ENCODE assay signal across 14 cellular contexts in genomic region chr1:91548382-91549040, GRCh38. TPM values are rescaled to one million over a fixed set of nuclear protein-coding genes. Genes with fewer than 3 reads are reported as not detected.
DNase-seq lines count a peak whose midpoint lies in the region; ATAC-seq, FAIRE-seq and TF ChIP-seq lines count a peak whose summit lies in the region.
"Had no signal": no experiment of that assay in that cellular context is flagged by ENCODE, and none has a peak within 500 bp of the region (broad histone marks: within the 10 kb centered on the region; RNA-seq: fewer than 3 reads in every experiment).

No MANE protein-coding gene starts in this region.

- no peaks in the 10 kb centered on the region for H3K27me3 Mint-ChIP-seq in CD4-positive, alpha-beta T cell

- H3K4me1 ChIP-seq in lower lobe of right lung, result peaks cover 12% of the 10 kb centered on the region

- no peaks in the 10 kb centered on the region for H3K9me3 ChIP-seq in CD4-positive, alpha-beta T cell (ENCODE audit: control insufficient read depth, low read length)
- no peaks in the 10 kb centered on the region for H3K9me3 ChIP-seq in lower lobe of right lung
- H3K9me3 ChIP-seq: MG63 had no signal

- POLR2A ChIA-PET in CD4-positive, alpha-beta T cell (lab: Charles Lee), result interaction anchor here (0.9 to 2.0 kb wide), 4 partner anchors 13 to 34 kb away, joined by 4 to 6 read pairs (median 5); no protein-coding TSS in a partner anchor

- H3K4me3 Mint-ChIP-seq in CD4-positive, alpha-beta T cell, result peak overlapping the region; percentile 76

- TF ChIP-seq POLR2A in GM12892 (IDR thresholded peaks at IDR 0.05; ENCODE audit: low read depth, low read length), result no peak

- CTCF ChIA-PET in CD4-positive, alpha-beta T cell (lab: Charles Lee), result interaction anchor here (0.7 to 1.0 kb wide), 2 partner anchors 47 to 1112 kb away, joined by 3 read pairs; no protein-coding TSS in a partner anchor

- DNase-seq in CD4-positive, alpha-beta T cell, result peak in 2 of 10 experiments; percentile 19 to 21
- peak; percentile 16 for DNase-seq in GM12865 (ENCODE audit: low read depth)
- DNase-seq in lower lobe of right lung, result no peak
- no peak for DNase-seq in AML-193 (lab: John Stamatoyannopoulos, UW)
- DNase-seq in GM12892 (ENCODE audit: insufficient read length), result no peak
- no peak for DNase-seq in cortex of kidney (lab: John Stamatoyannopoulos, UW)
- DNase-seq: brain microvascular endothelial cell, C1 segment of cervical spinal cord, hippocampal formation, MG63, SHP77 treated with DMSO at 0.1 percent for 48 hours had no signal

- H3K4me3 ChIP-seq in GM12865 (ENCODE audit: low read depth, low read length) (no peak overlapping the region), lower lobe of right lung (no peak overlapping the region)
- H3K4me3 ChIP-seq: MG63 had no signal

- H3K9me3 Mint-ChIP-seq in CD4-positive, alpha-beta T cell, result no peaks in the 10 kb centered on the region

- no peaks in the 10 kb centered on the region for H3K36me3 Mint-ChIP-seq in CD4-positive, alpha-beta T cell (ENCODE audit: low read depth)

- peak; percentile 50 for ATAC-seq in CD4-positive, alpha-beta T cell (ENCODE audit: poor library complexity)
- peak in 1 of 2 donors; percentile 32 for ATAC-seq in lower lobe of right lung

- no peak for FAIRE-seq in GM12892 (lab: Jason Lieb, UNC)
- FAIRE-seq: GM12891 had no signal

- intact Hi-C loops in CD4-positive, alpha-beta T cell (cut with DNase I, micrococcal nuclease), result loop anchor here (2.0 to 5.0 kb wide), 2 partner anchors 34 to 42 kb away; no protein-coding TSS in a partner anchor
- intact Hi-C loops in lower lobe of right lung (cut with DNase I), result no loop called here

- no peak for TF ChIP-seq CTCF in CD4-positive, alpha-beta T cell (IDR thresholded peaks at IDR 0.05)
- TF ChIP-seq CTCF in GM12865 (IDR thresholded peaks at IDR 0.05; ENCODE audit: insufficient read depth, low read depth, low read length, missing control alignments) (no peak), VCaP (conservative IDR thresholded peaks at IDR 0.05) (no peak), lower lobe of right lung (IDR thresholded peaks at IDR 0.05) (no peak)

- H3K27me3 ChIP-seq in CD4-positive, alpha-beta T cell (ENCODE audit: control insufficient read depth, insufficient read depth, low read length), result no peaks in the 10 kb centered on the region
- no peaks in the 10 kb centered on the region for H3K27me3 ChIP-seq in lower lobe of right lung (ENCODE audit: low read depth)

- peak overlapping the region; percentile 43 for H3K27ac ChIP-seq in CD4-positive, alpha-beta T cell (ENCODE audit: low read depth, low read length)
- peak overlapping the region; percentile 20; the same call in 1 of the 2 replicates for H3K27ac ChIP-seq in VCaP
- H3K27ac ChIP-seq in lower lobe of right lung, result peak overlapping the region; percentile 31
- H3K27ac ChIP-seq: brain microvascular endothelial cell had no signal

- H3K27ac Mint-ChIP-seq in CD4-positive, alpha-beta T cell, result peak overlapping the region; percentile 90
- H3K27ac Mint-ChIP-seq: progenitor cell of endocrine pancreas had no signal

- peaks cover 71% of the 10 kb centered on the region for H3K4me1 Mint-ChIP-seq in CD4-positive, alpha-beta T cell (ENCODE audit: low read depth)

- no peaks in the 10 kb centered on the region for H3K36me3 ChIP-seq in lower lobe of right lung
- H3K36me3 ChIP-seq: brain microvascular endothelial cell, MG63 had no signal

RNA-seq across cellular contexts. Expression of gene CDC7, which starts 47.9 kb away (rescaled TPM):
- 1 to 10 TPM; 4.2 to 4.8 TPM for total RNA-seq in CD4-positive, alpha-beta T cell
- total RNA-seq in lower lobe of right lung, result 3.4 TPM
- 19.6 TPM for polyA plus RNA-seq in GM12892 (2012; ENCODE audit: missing spikeins)
